In the genomic region with DNA sequence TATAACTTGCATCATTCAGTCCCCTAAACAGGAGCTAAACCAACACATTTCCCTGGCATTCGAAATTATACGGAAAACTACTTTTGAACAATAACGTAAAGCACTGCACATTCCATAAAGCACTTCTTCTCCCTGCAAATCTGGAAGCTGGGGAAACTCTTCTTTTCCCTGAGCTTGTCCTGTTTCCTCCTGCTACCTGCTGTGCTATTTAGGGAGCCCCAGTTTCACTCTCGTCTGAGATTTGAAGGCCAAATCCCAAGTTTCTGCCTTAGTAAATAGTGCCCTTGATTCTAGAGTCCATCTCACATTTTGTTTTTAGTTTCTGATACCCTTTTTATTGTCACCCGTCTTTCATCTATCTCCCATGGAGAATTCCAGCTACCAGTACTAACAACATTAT, we compare ENCODE assay signal across 30 cellular contexts.
"Had no signal": no experiment of that assay in that cellular context is flagged by ENCODE, and none has a peak within 500 bp of the region (broad histone marks: within the 10 kb centered on the region; RNA-seq: fewer than 3 reads in every experiment).

No MANE protein-coding gene starts in this region.

- H3K27ac Mint-ChIP-seq: activated B cell treated with CpG ODN at 0.5 μM for 24 hours; activated CD8-positive, alpha-beta T cell treated with anti-CD3 and anti-CD28 coated beads for 36 hours; activated naive CD8-positive, alpha-beta T cell; activated T-helper 17 cell treated with anti-CD3 and anti-CD28 coated beads, Interleukin-2, amount 50 U/mL, for 72 hours; dendritic cell treated with granulocyte-macrophage colony-stimulating factor and Interleukin-4, amounts not matched to agents 40 ng/mL and 50 ng/mL, for 4 days; effector memory CD8-positive, alpha-beta T cell; T-helper 17 cell; T-helper 2 cell treated with Interferon-gamma antibody and Interleukin-4, amounts not matched to agents 5 μg/mL and 100 μg/mL, for 36 hours had no signal

- H3K27me3 ChIP-seq: brain microvascular endothelial cell, esophagus muscularis mucosa, gastroesophageal sphincter had no signal

- H3K4me1 Mint-ChIP-seq: activated B cell treated with CpG ODN at 0.5 μM for 24 hours; activated T-helper 17 cell treated with anti-CD3 and anti-CD28 coated beads, Interleukin-2, amount 50 U/mL, for 72 hours; central memory CD8-positive, alpha-beta T cell; T-helper 17 cell had no signal

- H3K9me3 Mint-ChIP-seq: activated B cell treated with CpG ODN at 0.5 μM for 24 hours; activated CD8-positive, alpha-beta T cell treated with anti-CD3 and anti-CD28 coated beads for 36 hours; activated T-cell treated with anti-CD3 and anti-CD28 coated beads, Interleukin-2, amount 50 U/mL, for 4 hours; activated T-helper 17 cell treated with anti-CD3 and anti-CD28 coated beads, Interleukin-2, amount 50 U/mL, for 72 hours; central memory CD8-positive, alpha-beta T cell; dendritic cell treated with granulocyte-macrophage colony-stimulating factor and Interleukin-4, amounts not matched to agents 40 ng/mL and 50 ng/mL, for 4 days; effector memory CD8-positive, alpha-beta T cell; T-helper 2 cell treated with Interferon-gamma antibody and Interleukin-4, amounts not matched to agents 5 μg/mL and 100 μg/mL, for 36 hours had no signal

- H3K27me3 Mint-ChIP-seq: dendritic cell treated with granulocyte-macrophage colony-stimulating factor and Interleukin-4, amounts not matched to agents 40 ng/mL and 50 ng/mL, for 4 days had no signal

- H3K36me3 Mint-ChIP-seq: activated naive CD8-positive, alpha-beta T cell had no signal

- H3K36me3 ChIP-seq: brain microvascular endothelial cell, esophagus muscularis mucosa, gastroesophageal sphincter had no signal

- H3K4me3 Mint-ChIP-seq: activated B cell treated with CpG ODN at 0.5 μM for 24 hours; activated CD8-positive, alpha-beta T cell treated with anti-CD3 and anti-CD28 coated beads for 36 hours; activated naive CD8-positive, alpha-beta T cell; activated T-cell treated with anti-CD3 and anti-CD28 coated beads, Interleukin-2, amount 50 U/mL, for 4 hours; activated T-helper 17 cell treated with anti-CD3 and anti-CD28 coated beads, Interleukin-2, amount 50 U/mL, for 72 hours; central memory CD8-positive, alpha-beta T cell; dendritic cell treated with granulocyte-macrophage colony-stimulating factor and Interleukin-4, amounts not matched to agents 40 ng/mL and 50 ng/mL, for 4 days; effector memory CD8-positive, alpha-beta T cell; T-helper 17 cell; T-helper 2 cell treated with Interferon-gamma antibody and Interleukin-4, amounts not matched to agents 5 μg/mL and 100 μg/mL, for 36 hours had no signal

- H3K4me1 ChIP-seq: esophagus muscularis mucosa, gastroesophageal sphincter had no signal

- H3K4me3 ChIP-seq: coronary artery, esophagus muscularis mucosa, gastroesophageal sphincter had no signal

- DNase-seq: activated B cell treated with CpG ODN at 0.5 μM for 24 hours; activated CD4-positive, alpha-beta T cell treated with anti-CD3 and anti-CD28 coated beads for 48 hours; activated CD4-positive, alpha-beta T cell treated with anti-CD3 and anti-CD28 coated beads, Interleukin-2, amount 50 U/mL, for 1 hour; activated CD4-positive, alpha-beta T cell treated with anti-CD3 and anti-CD28 coated beads, Interleukin-2, amount 50 U/mL, for 48 hours; activated CD8-positive, alpha-beta memory T cell treated with anti-CD3 and anti-CD28 coated beads for 24 hours; activated CD8-positive, alpha-beta T cell treated with anti-CD3 and anti-CD28 coated beads for 36 hours; activated effector memory CD4-positive, alpha-beta T cell treated with Interleukin-2 at 50 U/mL for 16 hours; activated gamma-delta T cell treated with Interleukin-2 at 50 U/mL for 16 hours; activated naive CD4-positive, alpha-beta T cell treated with anti-CD3 and anti-CD28 coated beads, Interleukin-2, amount 50 U/mL, for 16 hours; activated naive CD4-positive, alpha-beta T cell treated with Interleukin-2 at 50 U/mL for 16 hours; activated T-cell treated with anti-CD3 and anti-CD28 coated beads, Interleukin-2, amount 50 U/mL, for 4 hours; amniotic stem cell; anterior cingulate cortex; brain microvascular endothelial cell; effector CD4-positive, alpha-beta T cell; effector memory CD8-positive, alpha-beta T cell; erythroblast; foreskin melanocyte; T-helper 1 cell; T-helper 17 cell; T1000 had no signal

- H3K27ac ChIP-seq: brain microvascular endothelial cell, coronary artery, esophagus muscularis mucosa, gastroesophageal sphincter had no signal

- ATAC-seq: activated CD4-positive, CD25-positive, alpha-beta regulatory T cell treated with anti-CD3 and anti-CD28 coated beads, Interleukin-2, amount 50 U/mL, for 24 hours; activated CD8-positive, alpha-beta T cell treated with anti-CD3 and anti-CD28 coated beads for 36 hours; activated T-cell treated with anti-CD3 and anti-CD28 coated beads, Interleukin-2, amount 50 U/mL, for 4 hours; activated T-helper 17 cell treated with anti-CD3 and anti-CD28 coated beads, Interleukin-2, amount 50 U/mL, for 72 hours; effector memory CD8-positive, alpha-beta T cell; T-helper 17 cell had no signal

- H3K9me3 ChIP-seq: esophagus muscularis mucosa, gastroesophageal sphincter had no signal
